In the genomic region with DNA sequence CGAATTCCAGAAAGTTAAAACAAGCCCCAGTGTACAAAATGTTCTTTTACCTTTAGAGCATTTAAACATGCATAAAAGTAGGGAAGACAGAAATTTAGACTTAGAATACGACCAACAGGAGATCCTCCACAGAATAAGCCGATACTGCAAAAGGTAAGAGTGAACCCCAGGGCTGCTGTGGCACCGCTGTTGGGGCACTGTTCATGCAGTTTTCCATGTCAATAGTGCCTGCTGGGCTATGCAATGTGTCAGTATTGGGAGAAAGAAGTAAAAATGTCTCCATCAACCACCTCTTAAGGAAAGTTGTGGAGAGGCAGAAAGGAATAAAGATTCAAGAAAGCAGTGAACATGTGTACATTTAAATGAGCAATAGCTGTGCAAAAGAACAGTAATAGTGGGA, we compare ENCODE assay signal across 27 cellular contexts.
"Had no signal": no experiment of that assay in that cellular context is flagged by ENCODE, and none has a peak within 500 bp of the region (broad histone marks: within the 10 kb centered on the region; RNA-seq: fewer than 3 reads in every experiment).

No MANE protein-coding gene starts in this region.

- H3K4me1 ChIP-seq: esophagus muscularis mucosa, heart right ventricle, left lung, prostate gland, right atrium auricular region, stomach, thyroid gland, vagina had no signal

- ATAC-seq: heart right ventricle; left cardiac atrium; left lung; mucosa of descending colon; natural killer cell treated with Interleukin-12 subunit alpha and Interleukin-12 subunit beta and Interleukin-15 and Interleukin-18, amount 100 ng/mL, for 72 hours; sciatic nerve; stimulated activated effector memory CD8-positive, alpha-beta T cell treated with anti-CD3 and anti-CD28 coated beads, Interleukin-12 subunit alpha, Interleukin-12 subunit beta, amount 100 ng/mL, for 72 hours had no signal

- H3K36me3 ChIP-seq: esophagus muscularis mucosa, heart right ventricle, left lung, prostate gland, right atrium auricular region, stomach, thyroid gland, vagina had no signal

- H3K27me3 ChIP-seq: esophagus muscularis mucosa, heart right ventricle, left lung, right atrium auricular region, stomach, thyroid gland, vagina had no signal

- H3K4me3 ChIP-seq: coronary artery, esophagus muscularis mucosa, heart right ventricle, left lung, mucosa of descending colon, prostate gland, right atrium auricular region, stomach, thyroid gland, vagina had no signal

- H3K27ac ChIP-seq: coronary artery, esophagus muscularis mucosa, heart right ventricle, left lung, prostate gland, right atrium auricular region, stomach, thyroid gland, vagina had no signal

- DNase-seq: dermis blood vessel endothelial cell; effector memory CD4-positive, alpha-beta T cell; foreskin melanocyte; glutamatergic neuron; heart right ventricle; hippocampal formation; left cardiac atrium; left lung; mesenchymal stem cell; mucosa of descending colon; naive B cell; stimulated activated CD4-positive, alpha-beta T cell treated with anti-CD3 and anti-CD28 coated beads, Interleukin-2, amount 100 ng/mL, for 24 hours; stimulated activated CD4-positive, alpha-beta T cell treated with anti-CD3 and anti-CD28 coated beads, Interleukin-4, amount 100 ng/mL, for 24 hours; stimulated activated naive CD4-positive, alpha-beta T cell treated with Interleukin-2 at 50 U/mL for 16 hours; stomach; thyroid gland; trophoblast cell had no signal

- FAIRE-seq: endothelial cell of umbilical vein, islet of Langerhans had no signal

- H3K9me3 ChIP-seq: esophagus muscularis mucosa, mucosa of descending colon, prostate gland, right atrium auricular region, stomach, thyroid gland, vagina had no signal
